8 cellular contexts compared by ENCODE assay signal in genomic region chr15:38690737-38691332, GRCh38.
DNase-seq lines count a peak whose midpoint lies in the region; ATAC-seq and TF ChIP-seq lines count a peak whose summit lies in the region.

No MANE protein-coding gene starts in this region.

- peaks cover 8 to 13% of the 10 kb centered on the region in 2 experiments for H3K4me1 Mint-ChIP-seq in H9
- H3K4me1 Mint-ChIP-seq in WTC11 = peaks cover 15% of the 10 kb centered on the region

- no peak overlapping the region for H2BK12ac ChIP-seq in H9 (ENCODE audit: insufficient read length, low read depth, low read length)

- H2AFZ ChIP-seq in H9 (ENCODE audit: low read length) = no peak overlapping the region

- H3K27ac ChIP-seq in H9 (ENCODE audit: insufficient read length, low read depth, low read length) (no peak overlapping the region), caudate nucleus (ENCODE audit: low read depth, low read length) (no peak overlapping the region)

- H3K23ac ChIP-seq in H9 (ENCODE audit: insufficient read length, low read depth, low read length) = no peak overlapping the region

- WGBS in H9 (ENCODE audit: extremely low coverage, insufficient read length, low lambda C conversion rate) = no CpG with 5 or more reads among the region's 4 CpGs

- H3K4me1 ChIP-seq in H9 (ENCODE audit: insufficient read depth, low read length) = no peaks in the 10 kb centered on the region; the same call in 1 of the 2 replicates

- CTCF ChIA-PET in WTC11 (lab: Charles Lee) = interaction anchor here (0.5 to 7.5 kb wide), 44 partner anchors 8 to 1091 kb away, joined by 3 to 93 read pairs (median 4); partner anchors contain the start of genes FAM98B and RASGRP1

- no peak overlapping the region for H2BK120ac ChIP-seq in H9 (ENCODE audit: low read depth, low read length, poor library complexity, severe bottlenecking)

- H3K36me3 Mint-ChIP-seq in H9 (ENCODE audit: insufficient read depth in 1 of 3, low read depth in 3 of 3) = no peaks in the 10 kb centered on the region
- H3K36me3 Mint-ChIP-seq in WTC11 = no peaks in the 10 kb centered on the region

- no peak overlapping the region for H3K4ac ChIP-seq in H9 (ENCODE audit: low read depth, low read length)

- ATAC-seq in WTC11 (peak; percentile 85), HG03469 (IDR thresholded peaks at IDR 0.05; ENCODE audit: unreplicated experiment) (no peak)

- no peak overlapping the region for H4K91ac ChIP-seq in H9 (ENCODE audit: insufficient read length, low read depth, low read length)

- H3K56ac ChIP-seq in H9 (ENCODE audit: insufficient read length, low read depth, low read length) = no peak overlapping the region

- H2AK5ac ChIP-seq in H9 (ENCODE audit: insufficient read length, low read length) = no peak overlapping the region

- H3K23me2 ChIP-seq in H9 (ENCODE audit: insufficient read length, low read depth, low read length, poor library complexity, severe bottlenecking) = no peaks in the 10 kb centered on the region

- no peaks in the 10 kb centered on the region for H3K79me1 ChIP-seq in H9 (ENCODE audit: insufficient read depth, low read depth, low read length, poor library complexity, severe bottlenecking)

- H3K27me3 Mint-ChIP-seq in H9 (ENCODE audit: low read depth) (0 out of 2 replicates have a peak, but pooled peaks cover 2% of the 10 kb centered on the region), WTC11 (ENCODE audit: low read depth) (no peaks in the 10 kb centered on the region)

- H3K14ac ChIP-seq in H9 (ENCODE audit: insufficient read depth, low read length) = no peak overlapping the region

- no peak overlapping the region for H4K5ac ChIP-seq in H9 (ENCODE audit: insufficient read length, low read depth, low read length)

- H2BK15ac ChIP-seq in H9 (ENCODE audit: low read depth, low read length) = no peak overlapping the region

- H3K9ac ChIP-seq in H9 (ENCODE audit: extremely low read depth, insufficient read length, low read length) = no peak overlapping the region

- H4K20me1 ChIP-seq in H9 (ENCODE audit: control insufficient read depth, insufficient read depth, insufficient read length) = no peaks in the 10 kb centered on the region

- H3K27ac Mint-ChIP-seq in H9 = no peak overlapping the region; a peak in 1 of 7 replicates
- H3K27ac Mint-ChIP-seq in WTC11 = no peak overlapping the region

- H3K4me3 Mint-ChIP-seq in H9 (no peak overlapping the region), WTC11 (no peak overlapping the region)

- DNase-seq in DMS53 treated with DMSO at 0.1 percent for 48 hours (lab: John Stamatoyannopoulos, UW; ENCODE audit: unreplicated experiment) = peak; percentile 67
- DNase-seq in H9 = peak; percentile 75
- peak; percentile 53 for DNase-seq in NCI-H1694 treated with DMSO at 0.1 percent for 48 hours (lab: John Stamatoyannopoulos, UW)
- peak; percentile 76 for DNase-seq in WTC11 (ENCODE audit: low spot score)
- DNase-seq in caudate nucleus (lab: John Stamatoyannopoulos, UW) = peak in 51 of 61 donors; percentile 2 to 79 (median 33)
- DNase-seq in kidney glomerular epithelial cell (lab: John Stamatoyannopoulos, UW) = peak; percentile 23
- peak; percentile 85 for DNase-seq in stimulated activated CD4-positive, alpha-beta T cell treated with anti-CD3 and anti-CD28 coated beads, Interleukin-4, amount 100 ng/mL, for 24 hours

- no peaks in the 10 kb centered on the region for H3K9me3 ChIP-seq in H9 (ENCODE audit: control insufficient read depth, low read depth, low read length)

- H3K18ac ChIP-seq in H9 (ENCODE audit: insufficient read length, low read depth, low read length) = no peak overlapping the region

- TF ChIP-seq CTCF in H9 (conservative IDR thresholded peaks at IDR 0.05) (peak; percentile 89), WTC11 (IDR thresholded peaks at IDR 0.05) (peak; percentile 78)

- no peak overlapping the region for H4K8ac ChIP-seq in H9 (replicated peaks; ENCODE audit: insufficient read length, low read depth, low read length)

- H3K4me2 ChIP-seq in H9 (ENCODE audit: insufficient read depth, insufficient read length, low read length) = no peak overlapping the region

- no peak overlapping the region for H3T11ph ChIP-seq in H9 (ENCODE audit: low read length)

- H3K9me3 Mint-ChIP-seq in H9 (no peaks in the 10 kb centered on the region), WTC11 (no peaks in the 10 kb centered on the region)

- POLR2A ChIA-PET in WTC11 (lab: Charles Lee) = interaction anchor here (0.6 kb wide), 1 partner anchor 127 kb away, joined by 3 read pairs; the partner anchor contains the start of gene RASGRP1

- H2BK5ac ChIP-seq in H9 (ENCODE audit: insufficient read length, low read length) = no peak overlapping the region

- no peaks in the 10 kb centered on the region for H3K79me2 ChIP-seq in H9 (ENCODE audit: insufficient read depth, low read length)

- no peak overlapping the region for H2BK20ac ChIP-seq in H9 (ENCODE audit: low read depth, low read length, poor library complexity, severe bottlenecking)

- H3K27me3 ChIP-seq in H9 (ENCODE audit: insufficient read depth, low read length) = no peaks in the 10 kb centered on the region

TF ChIP-seq in WTC11, 78 proteins besides CTCF, POLR2A, EP300 and RAD21 (continues in another document):
- TF ChIP-seq JAZF1 (CRISPR knock-in tag; IDR thresholded peaks at IDR 0.05) = no peak
- no peak for TF ChIP-seq NR2C2 (CRISPR knock-in tag; IDR thresholded peaks at IDR 0.05)
- TF ChIP-seq MAX (CRISPR knock-in tag; IDR thresholded peaks at IDR 0.05) = no peak
- TF ChIP-seq MYBL2 (CRISPR knock-in tag; IDR thresholded peaks at IDR 0.05) = no peak
- TF ChIP-seq ZNF219 (CRISPR knock-in tag; IDR thresholded peaks at IDR 0.05; ENCODE audit: borderline replicate concordance) = no peak
- TF ChIP-seq ZNF317 (CRISPR knock-in tag; IDR thresholded peaks at IDR 0.05; ENCODE audit: borderline replicate concordance, low read depth) = no peak
- no peak for TF ChIP-seq ZNF425 (CRISPR knock-in tag; conservative IDR thresholded peaks at IDR 0.05)
- TF ChIP-seq ERG (CRISPR knock-in tag; IDR thresholded peaks at IDR 0.05) = no peak
- TF ChIP-seq FOXJ3 (CRISPR knock-in tag; IDR thresholded peaks at IDR 0.05; ENCODE audit: borderline replicate concordance) = no peak
- TF ChIP-seq PRRX2 (CRISPR knock-in tag; IDR thresholded peaks at IDR 0.05) = no peak
- no peak for TF ChIP-seq NR3C1 (CRISPR knock-in tag; conservative IDR thresholded peaks at IDR 0.05; ENCODE audit: low read depth)
- TF ChIP-seq USF1 (CRISPR knock-in tag; IDR thresholded peaks at IDR 0.05) = no peak
- no peak for TF ChIP-seq NFE2L1 (CRISPR knock-in tag; IDR thresholded peaks at IDR 0.05)
- no peak for TF ChIP-seq ATF1 (CRISPR knock-in tag; IDR thresholded peaks at IDR 0.05)
- no peak for TF ChIP-seq HMGA2 (CRISPR knock-in tag; IDR thresholded peaks at IDR 0.05)
- TF ChIP-seq ZNF396 (CRISPR knock-in tag; IDR thresholded peaks at IDR 0.05; ENCODE audit: borderline replicate concordance) = no peak
- TF ChIP-seq GABPB1 (CRISPR knock-in tag; IDR thresholded peaks at IDR 0.05) = no peak
- TF ChIP-seq GRHL2 (CRISPR knock-in tag; IDR thresholded peaks at IDR 0.05; ENCODE audit: insufficient replicate concordance, severe bottlenecking) = no peak

Comparison
In these comparisons a context has a peak if more than half of its experiments do, and no peak if none do; other contexts are left out.
1. DNase-seq: peak in every context shown above with its lines; median percentile 85 in stimulated activated CD4-positive, alpha-beta T cell treated with anti-CD3 and anti-CD28 coated beads, Interleukin-4, amount 100 ng/mL, for 24 hours; 76 in WTC11; 75 in H9; 67 in DMS53 treated with DMSO at 0.1 percent for 48 hours; 53 in NCI-H1694 treated with DMSO at 0.1 percent for 48 hours; 33 in caudate nucleus; 23 in kidney glomerular epithelial cell.